21 cellular contexts compared by ENCODE assay signal in the genomic region with DNA sequence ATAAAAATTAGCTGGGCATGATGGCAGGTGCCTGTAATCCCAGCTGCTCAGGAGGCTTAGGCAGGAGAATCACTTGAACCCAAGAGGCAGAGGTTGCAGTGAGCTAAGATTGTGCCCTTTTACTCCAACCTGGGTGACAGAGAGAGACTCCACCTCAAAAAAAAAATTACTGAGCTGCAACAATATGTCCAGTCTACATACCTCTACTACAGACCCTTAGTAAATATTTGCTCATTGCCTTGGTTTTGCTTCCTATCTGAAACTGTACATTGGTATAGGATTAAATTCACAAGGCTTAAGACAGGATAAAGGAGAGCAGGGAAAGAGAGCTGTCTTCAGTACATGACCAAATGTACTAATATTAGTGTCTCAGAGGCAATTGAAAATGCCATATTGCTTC. TPM values are rescaled to one million over a fixed set of nuclear protein-coding genes. Genes with fewer than 3 reads are reported as not detected.
DNase-seq lines count a peak whose midpoint lies in the region; ATAC-seq, FAIRE-seq and TF ChIP-seq lines count a peak whose summit lies in the region.
"Had no signal": no experiment of that assay in that cellular context is flagged by ENCODE, and none has a peak within 500 bp of the region (broad histone marks: within the 10 kb centered on the region; RNA-seq: fewer than 3 reads in every experiment).

No MANE protein-coding gene starts in this region.

- H3K4me3 ChIP-seq in HepG2 (replicated peaks in 1 of 3; ENCODE audit: insufficient read depth in 1 of 3, low read depth in 2 of 3, low read length in 3 of 3) = no peak overlapping the region
- no peak overlapping the region for H3K4me3 ChIP-seq in right lobe of liver
- H3K4me3 ChIP-seq in CD8-positive, alpha-beta T cell (ENCODE audit: low read depth, low read length) = no peak overlapping the region
- H3K4me3 ChIP-seq: GM23338 had no signal

- H3K9me3 Mint-ChIP-seq in CD8-positive, alpha-beta T cell = no peaks in the 10 kb centered on the region
- no peaks in the 10 kb centered on the region for H3K9me3 Mint-ChIP-seq in T-cell
- H3K9me3 Mint-ChIP-seq: GM23338, HFFc6 had no signal

- H3K4me1 Mint-ChIP-seq in CD8-positive, alpha-beta T cell (ENCODE audit: low read depth) = peaks cover 75% of the 10 kb centered on the region
- H3K4me1 Mint-ChIP-seq in T-cell = peaks cover 67 to 85% (median 75%) of the 10 kb centered on the region in 3 donors
- H3K4me1 Mint-ChIP-seq: GM23338 had no signal

- POLR2A ChIA-PET in HepG2 (lab: Yijun Ruan, JAX) = interaction anchor here (1.0 to 2.2 kb wide), 4 partner anchors 8 to 61 kb away, joined by 3 to 12 read pairs (median 4); a partner anchor contains a TSS
- POLR2A ChIA-PET in CD8-positive, alpha-beta T cell (lab: Charles Lee) = interaction anchor here (1.7 to 2.4 kb wide), 3 partner anchors 8 to 32 kb away, joined by 7 to 13 read pairs (median 8); a partner anchor contains a TSS
- POLR2A ChIA-PET in T-cell (lab: Charles Lee) = interaction anchor here in 1 of 2 donors (0.7 kb wide), 1 partner anchor 9 kb away, joined by 8 read pairs; no protein-coding TSS in a partner anchor

- no peak overlapping the region for H3K27ac ChIP-seq in HepG2 (ENCODE audit: extremely low read length, insufficient read depth, low read length)
- no peak overlapping the region for H3K27ac ChIP-seq in right lobe of liver
- no peak overlapping the region for H3K27ac ChIP-seq in CD8-positive, alpha-beta T cell (ENCODE audit: low read depth, low read length)
- H3K27ac ChIP-seq: C4-2B had no signal

- CTCF ChIA-PET in HepG2 (lab: Yijun Ruan, JAX; ENCODE audit: low intra/inter-chr PET ratio, low total read pairs) = no interaction called here
- CTCF ChIA-PET in CD8-positive, alpha-beta T cell (lab: Charles Lee) = interaction anchor here (1.3 to 3.2 kb wide), 4 partner anchors 11 to 90 kb away, joined by 3 to 11 read pairs (median 4); no protein-coding TSS in a partner anchor
- CTCF ChIA-PET in T-cell (lab: Charles Lee) = interaction anchor here in 1 of 2 donors (1.0 kb wide), 1 partner anchor 90 kb away, joined by 4 read pairs; no protein-coding TSS in a partner anchor

- in situ Hi-C loops in HepG2 (cut with HindIII; ENCODE audit: extremely low pct_ligation_motif_present, low pct_unique_long_range_greater_than_20kb) = no loop called here

- H3K4me3 Mint-ChIP-seq in CD8-positive, alpha-beta T cell = no peak overlapping the region
- H3K4me3 Mint-ChIP-seq in T-cell = no peak overlapping the region
- H3K4me3 Mint-ChIP-seq: GM23338, HFFc6 had no signal

- H3K27me3 ChIP-seq in HepG2 (ENCODE audit: control insufficient read depth in 1 of 2, insufficient read depth in 2 of 2, low read length in 2 of 2) = no peaks in the 10 kb centered on the region
- no peaks in the 10 kb centered on the region for H3K27me3 ChIP-seq in right lobe of liver
- no peaks in the 10 kb centered on the region for H3K27me3 ChIP-seq in CD8-positive, alpha-beta T cell (ENCODE audit: insufficient read depth, low read length)

- no TSS peak for BruUV-seq in HepG2 (replicated peaks; lab: Mats Ljungman, UMichigan)

- H3K9me3 ChIP-seq in HepG2 (ENCODE audit: low read length) (no peaks in the 10 kb centered on the region), right lobe of liver (no peaks in the 10 kb centered on the region)
- H3K9me3 ChIP-seq in CD8-positive, alpha-beta T cell (ENCODE audit: low read length) = no peaks in the 10 kb centered on the region

- no peaks in the 10 kb centered on the region for H4K20me1 ChIP-seq in HepG2 (ENCODE audit: insufficient read depth, low read length)

- no peak; a peak in 1 of 4 replicates for TF ChIP-seq EP300 in HepG2 (IDR thresholded peaks at IDR 0.05; ENCODE audit: low read depth in 2 of 2, low read length in 2 of 2)
- TF ChIP-seq EP300 in HepG2 (CRISPR knock-in tag; IDR thresholded peaks at IDR 0.05; ENCODE audit: borderline replicate concordance) = no peak

- H3K36me3 Mint-ChIP-seq in CD8-positive, alpha-beta T cell = no peaks in the 10 kb centered on the region
- peaks cover 5% of the 10 kb centered on the region for H3K36me3 Mint-ChIP-seq in T-cell

- TF ChIP-seq POLR2A in HepG2 (IDR thresholded peaks at IDR 0.05; ENCODE audit: insufficient read depth in 1 of 2, low read depth in 2 of 2, low read length in 2 of 2) (no peak), right lobe of liver (IDR thresholded peaks at IDR 0.05) (no peak)

- no peaks in the 10 kb centered on the region for H3K79me2 ChIP-seq in HepG2 (ENCODE audit: insufficient read depth, low read length)

- peak overlapping the region; percentile 88 for H3K27ac Mint-ChIP-seq in CD8-positive, alpha-beta T cell
- H3K27ac Mint-ChIP-seq in T-cell = peak overlapping the region; percentile 89 to 92
- H3K27ac Mint-ChIP-seq: GM23338, HFFc6 had no signal

- H3K4me1 ChIP-seq in HepG2 (ENCODE audit: insufficient read depth, low read length) (peaks cover 66% of the 10 kb centered on the region), right lobe of liver (no peaks in the 10 kb centered on the region)
- peaks cover 50% of the 10 kb centered on the region for H3K4me1 ChIP-seq in CD8-positive, alpha-beta T cell (ENCODE audit: insufficient read depth, low read length)

- H3K36me3 ChIP-seq in HepG2 (replicated peaks in 1 of 2; ENCODE audit: control insufficient read depth in 1 of 2, insufficient read depth in 2 of 2, low read length in 2 of 2) (no peaks in the 10 kb centered on the region), right lobe of liver (no peaks in the 10 kb centered on the region)
- no peaks in the 10 kb centered on the region for H3K36me3 ChIP-seq in CD8-positive, alpha-beta T cell (ENCODE audit: insufficient read depth, low read length)

- intact Hi-C loops in HepG2 (cut with micrococcal nuclease; ENCODE audit: unreplicated experiment) (no loop called here), right lobe of liver (cut with DNase I) (no loop called here)
- intact Hi-C loops in CD8-positive, alpha-beta T cell (cut with DNase I, micrococcal nuclease) = no loop called here

- H3K9ac ChIP-seq in HepG2 (ENCODE audit: insufficient read depth, low read depth, low read length) = no peak overlapping the region

- TF ChIP-seq CTCF in HepG2 (CRISPR knock-in tag; IDR thresholded peaks at IDR 0.05) = no peak
- TF ChIP-seq CTCF in right lobe of liver (IDR thresholded peaks at IDR 0.05) = no peak
- no peak for TF ChIP-seq CTCF in CD8-positive, alpha-beta T cell (IDR thresholded peaks at IDR 0.05)
- no peak for TF ChIP-seq CTCF in GM10266 (IDR thresholded peaks at IDR 0.05; ENCODE audit: control insufficient read depth, insufficient read depth, low read depth, missing control alignments)

- H2AFZ ChIP-seq in HepG2 (ENCODE audit: low read length) = no peak overlapping the region
- H2AFZ ChIP-seq: GM23338 had no signal

- DNase-seq in HepG2 (ENCODE audit: low spot score) (peak; percentile 57), right lobe of liver (no peak), T-cell (no peak), RPMI8226 (no peak), GM10266 (ENCODE audit: extremely low spot score) (no peak), EL (no peak)
- no peak for DNase-seq in CD8-positive, alpha-beta T cell
- DNase-seq: ACHN, AML-193, DMS153, DND-41, H7, HFFc6, Kasumi-1, KG1 had no signal

- FAIRE-seq in HepG2 (lab: Jason Lieb, UNC) = no peak
- FAIRE-seq: A204.1, G401.6 had no signal

- ATAC-seq in HepG2 (peak; percentile 41), right lobe of liver (no peak), T-cell (replicated peaks in 1 of 4) (no peak)
- ATAC-seq in CD8-positive, alpha-beta T cell = no peak
- ATAC-seq: GM23338, HCT116 had no signal

- H3K27me3 Mint-ChIP-seq in CD8-positive, alpha-beta T cell (ENCODE audit: low read depth) = no peaks in the 10 kb centered on the region
- no peaks in the 10 kb centered on the region for H3K27me3 Mint-ChIP-seq in T-cell

- H3K4me2 ChIP-seq in HepG2 (ENCODE audit: low read depth, low read length) = no peak overlapping the region
- H3K4me2 ChIP-seq: GM23338 had no signal

- no peak for TF ChIP-seq RAD21 in HepG2 (CRISPR knock-in tag; IDR thresholded peaks at IDR 0.05)

TF ChIP-seq in HepG2, 621 proteins besides CTCF, POLR2A, EP300 and RAD21 (continues in another document):
- TF ChIP-seq ZNF136 (CRISPR knock-in tag; IDR thresholded peaks at IDR 0.05; ENCODE audit: low read depth) (no peak), GZF1 (CRISPR knock-in tag; IDR thresholded peaks at IDR 0.05) (no peak), ZNF333 (CRISPR knock-in tag; IDR thresholded peaks at IDR 0.05; ENCODE audit: borderline replicate concordance) (no peak)

RNA-seq across cellular contexts. Expression of a gene that starts 8.1 kb away (rescaled TPM):
- 90.9 and 97.6 TPM in 2 replicates for total RNA-seq in HepG2 (2016; rRNA removed; fragmentation: Illumina TruSeq; extraction: Trizol)
- 50.4 and 51.6 TPM in 2 replicates for total RNA-seq in HepG2 (2016; cell fraction: cytosol; rRNA removed; fragmentation: Illumina TruSeq; extraction: Trizol; ENCODE audit: low read depth)
- total RNA-seq in HepG2 (2016; cell fraction: insoluble cytoplasmic fraction; rRNA removed; fragmentation: Illumina TruSeq; extraction: Trizol) = 92.4 and 95.8 TPM in 2 replicates
- total RNA-seq in HepG2 (2016; cell fraction: membrane; rRNA removed; fragmentation: Illumina TruSeq; extraction: Trizol) = 77.5 and 91.0 TPM in 2 replicates
- 116 and 118 TPM in 2 replicates for total RNA-seq in HepG2 (2016; cell fraction: nucleus; rRNA removed; fragmentation: Illumina TruSeq; extraction: Trizol)
- 38.4 and 47.2 TPM in 2 replicates for polyA plus RNA-seq in HepG2 (2011; rRNA removed)
- polyA plus RNA-seq in HepG2 (2011; cell fraction: cytosol; rRNA removed) = 18.0 and 30.5 TPM in 2 replicates
- polyA plus RNA-seq in HepG2 (2011; cell fraction: nucleus; rRNA removed) = 26.7 and 31.3 TPM in 2 replicates
- 57.2 and 70.3 TPM in 2 replicates for polyA plus RNA-seq in HepG2 (2012)
- 40.5 and 43.0 TPM in 2 replicates for polyA plus RNA-seq in HepG2 (2016; cell fraction: cytosol; fragmentation: Illumina TruSeq; extraction: Trizol; ENCODE audit: low read depth)
- 43.1 and 44.6 TPM in 2 replicates for polyA plus RNA-seq in HepG2 (2016; cell fraction: insoluble cytoplasmic fraction; fragmentation: Illumina TruSeq; extraction: Trizol; ENCODE audit: low read depth)
- polyA plus RNA-seq in HepG2 (2016; cell fraction: membrane; fragmentation: Illumina TruSeq; extraction: Trizol; ENCODE audit: low read depth) = 40.4 and 43.5 TPM in 2 replicates
- 58.4 and 61.2 TPM in 2 replicates for polyA plus RNA-seq in HepG2 (2016; cell fraction: nucleus; fragmentation: Illumina TruSeq; extraction: Trizol; ENCODE audit: insufficient read depth, low read depth)
- polyA minus RNA-seq in HepG2 (2011; rRNA and poly(A)+ RNA removed; ENCODE audit: low replicate concordance) = 0.05 and 64.4 TPM in 2 replicates
- polyA minus RNA-seq in HepG2 (2011; cell fraction: cytosol; rRNA and poly(A)+ RNA removed) = 52.3 and 65.5 TPM in 2 replicates
- 154 and 209 TPM in 2 replicates for polyA minus RNA-seq in HepG2 (2011; cell fraction: nucleus; rRNA and poly(A)+ RNA removed)
- 10 to 100 TPM in 5 of 6 experiments, 1 to 10 TPM in 1; 7.8 to 16.0 (median 11.7) TPM for total RNA-seq in right lobe of liver
- total RNA-seq in CD8-positive, alpha-beta T cell = 100 to 1,000 TPM; 226 to 229 TPM
- total RNA-seq in T-cell = 100 to 1,000 TPM; 185 to 220 (median 199) TPM
- polyA plus RNA-seq: BJ had no signal
